In the genomic region with DNA sequence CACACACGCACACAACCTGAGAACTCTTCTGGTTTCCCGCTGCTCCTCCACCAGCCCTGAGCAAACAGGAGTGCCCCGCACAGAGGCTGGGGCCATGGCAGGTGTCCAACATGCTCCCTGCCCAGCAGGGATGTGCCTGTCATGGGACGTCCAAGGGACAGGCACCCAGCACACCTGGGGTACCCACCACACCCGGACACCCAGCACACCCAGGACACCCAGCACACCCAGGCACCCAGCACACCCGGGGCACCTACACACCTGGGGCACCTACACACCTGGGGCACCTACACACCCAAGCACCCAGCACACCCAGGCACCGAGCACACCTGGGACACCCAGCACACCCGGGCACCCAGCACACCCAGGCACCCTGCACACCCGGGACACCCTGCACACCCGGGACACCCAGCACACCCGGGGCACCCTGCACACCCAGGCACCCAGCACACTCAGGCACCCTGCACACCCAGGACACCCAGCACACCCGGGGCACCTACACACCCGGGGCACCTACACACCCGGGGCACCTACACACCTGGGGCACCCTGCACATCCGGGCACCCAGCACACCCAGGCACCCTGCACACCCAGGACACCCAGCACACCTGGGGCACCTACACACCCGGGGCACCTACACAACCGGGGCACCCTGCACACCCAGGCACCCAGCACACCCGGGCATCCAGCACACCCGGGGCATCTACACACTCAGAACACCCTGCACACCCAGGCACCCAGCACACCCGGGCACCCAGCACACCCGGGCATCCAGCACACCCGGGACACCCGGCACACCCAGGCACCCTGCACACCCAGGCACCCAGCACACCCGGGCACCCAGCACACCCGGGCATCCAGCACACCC, we compare ENCODE assay signal across 25 cellular contexts. TPM values are rescaled to one million over a fixed set of nuclear protein-coding genes. Genes with fewer than 3 reads are reported as not detected.
"Had no signal": no experiment of that assay in that cellular context is flagged by ENCODE, and none has a peak within 500 bp of the region (broad histone marks: within the 10 kb centered on the region; RNA-seq: fewer than 3 reads in every experiment).

No MANE protein-coding gene starts in this region.

- H3K27me3 Mint-ChIP-seq: activated naive CD8-positive, alpha-beta T cell treated with anti-CD3 and anti-CD28 coated beads, Interleukin-2, amount 50 U/mL, for 24 hours; activated T-cell treated with anti-CD3 and anti-CD28 coated beads, Interleukin-2, amount 50 U/mL, for 24 hours; naive B cell had no signal

- H3K27ac Mint-ChIP-seq: activated CD8-positive, alpha-beta T cell treated with anti-CD3 and anti-CD28 coated beads, Interleukin-2, amount 10 ng/mL, durations not matched to agents 7 days and 5 days; activated naive CD4-positive, alpha-beta T cell treated with anti-CD3 and anti-CD28 coated beads, Interleukin-2, amount 10 ng/mL, durations not matched to agents 7 days and 5 days; activated naive CD8-positive, alpha-beta T cell treated with anti-CD3 and anti-CD28 coated beads, Interleukin-2, amount 50 U/mL, for 24 hours; activated T-helper 2 cell treated with anti-CD3 and anti-CD28 coated beads, Interferon-gamma antibody, Interleukin-2, Interleukin-4, amounts not matched to agents 10 μg/mL and 5 μg/mL and 100 μg/mL, durations not matched to agents 14 hours and 24 hours and 36 hours; brain; stimulated activated effector memory CD8-positive, alpha-beta T cell treated with anti-CD3 and anti-CD28 coated beads, Interleukin-12 subunit alpha, Interleukin-12 subunit beta, amount 100 ng/mL, for 72 hours had no signal

- DNase-seq: activated CD4-positive, alpha-beta T cell treated with anti-CD3 and anti-CD28 coated beads for 48 hours; activated CD4-positive, CD25-positive, alpha-beta regulatory T cell; activated CD8-positive, alpha-beta T cell treated with anti-CD3 and anti-CD28 coated beads, Interleukin-2, amount 10 ng/mL, durations not matched to agents 7 days and 5 days; activated naive CD4-positive, alpha-beta T cell treated with anti-CD3 and anti-CD28 coated beads, Interleukin-2, amount 10 ng/mL, durations not matched to agents 7 days and 5 days; activated naive CD8-positive, alpha-beta T cell treated with anti-CD3 and anti-CD28 coated beads, Interleukin-2, amount 50 U/mL, for 24 hours; activated T-cell treated with anti-CD3 and anti-CD28 coated beads, Interleukin-2, amount 50 U/mL, for 24 hours; anterior cingulate cortex; central memory CD4-positive, alpha-beta T cell; colonic mucosa; foreskin melanocyte; glutamatergic neuron; hippocampal formation; left ventricle myocardium inferior; naive B cell; psoas muscle; right lobe of liver; stimulated activated CD4-positive, alpha-beta T cell treated with anti-CD3 and anti-CD28 coated beads, Interleukin-4, amount 100 ng/mL, for 24 hours had no signal

- H3K4me3 Mint-ChIP-seq: activated CD8-positive, alpha-beta T cell treated with anti-CD3 and anti-CD28 coated beads, Interleukin-2, amount 10 ng/mL, durations not matched to agents 7 days and 5 days; activated naive CD4-positive, alpha-beta T cell treated with anti-CD3 and anti-CD28 coated beads, Interleukin-2, amount 10 ng/mL, durations not matched to agents 7 days and 5 days; activated naive CD8-positive, alpha-beta T cell treated with anti-CD3 and anti-CD28 coated beads, Interleukin-2, amount 50 U/mL, for 24 hours; activated T-cell treated with anti-CD3 and anti-CD28 coated beads, Interleukin-2, amount 50 U/mL, for 24 hours; brain; naive B cell; neural crest cell; stimulated activated effector memory CD8-positive, alpha-beta T cell treated with anti-CD3 and anti-CD28 coated beads, Interleukin-12 subunit alpha, Interleukin-12 subunit beta, amount 100 ng/mL, for 72 hours had no signal

- H3K27ac ChIP-seq: colonic mucosa, left ventricle myocardium inferior, psoas muscle, right lobe of liver had no signal

- H3K9me3 Mint-ChIP-seq: activated naive CD4-positive, alpha-beta T cell treated with anti-CD3 and anti-CD28 coated beads, Interleukin-2, amount 10 ng/mL, durations not matched to agents 7 days and 5 days; activated naive CD8-positive, alpha-beta T cell treated with anti-CD3 and anti-CD28 coated beads, Interleukin-2, amount 50 U/mL, for 24 hours; activated T-cell treated with anti-CD3 and anti-CD28 coated beads, Interleukin-2, amount 50 U/mL, for 24 hours; activated T-helper 2 cell treated with anti-CD3 and anti-CD28 coated beads, Interferon-gamma antibody, Interleukin-2, Interleukin-4, amounts not matched to agents 10 μg/mL and 5 μg/mL and 100 μg/mL, durations not matched to agents 14 hours and 24 hours and 36 hours; naive B cell; neural crest cell; stimulated activated effector memory CD8-positive, alpha-beta T cell treated with anti-CD3 and anti-CD28 coated beads, Interleukin-12 subunit alpha, Interleukin-12 subunit beta, amount 100 ng/mL, for 72 hours had no signal

- ATAC-seq: activated CD8-positive, alpha-beta T cell treated with anti-CD3 and anti-CD28 coated beads, Interleukin-2, amount 10 ng/mL, durations not matched to agents 7 days and 5 days; activated naive CD8-positive, alpha-beta T cell treated with anti-CD3 and anti-CD28 coated beads, Interleukin-2, amount 50 U/mL, for 24 hours; psoas muscle; stimulated activated effector memory CD8-positive, alpha-beta T cell treated with anti-CD3 and anti-CD28 coated beads, Interleukin-12 subunit alpha, Interleukin-12 subunit beta, amount 100 ng/mL, for 72 hours had no signal

- H3K4me3 ChIP-seq: colonic mucosa, left ventricle myocardium inferior, psoas muscle, right lobe of liver, smooth muscle cell had no signal

RNA-seq across cellular contexts. Expression of a gene that starts 52.3 kb away (rescaled TPM):
- total RNA-seq: activated CD8-positive, alpha-beta T cell treated with anti-CD3 and anti-CD28 coated beads, Interleukin-2, amount 10 ng/mL, durations not matched to agents 7 days and 5 days; activated T-helper 2 cell treated with anti-CD3 and anti-CD28 coated beads, Interferon-gamma antibody, Interleukin-2, Interleukin-4, amounts not matched to agents 10 μg/mL and 5 μg/mL and 100 μg/mL, durations not matched to agents 14 hours and 24 hours and 36 hours; colonic mucosa; epithelial cell of proximal tubule; mononuclear cell; neural crest cell; osteoblast; psoas muscle; right lobe of liver; smooth muscle cell had no signal
